In genomic region chr12:31959051-31959700, GRCh38 we compare ENCODE assay signal across 8 cellular contexts. TPM values are rescaled to one million over a fixed set of nuclear protein-coding genes. Genes with fewer than 3 reads are reported as not detected.
DNase-seq lines count a peak whose midpoint lies in the region; ATAC-seq, FAIRE-seq and TF ChIP-seq lines count a peak whose summit lies in the region.

Gene RESF1 (plus strand): TSS chr12:31959415. CDS start chr12:31980956, 21,541 bp downstream.

- dilution Hi-C loops in mammary epithelial cell (cut with HindIII; ENCODE audit: low sequenced_read_pairs): no loop called here

- H3K9me3 ChIP-seq in AG04450 (ENCODE audit: control insufficient read depth, insufficient read depth, low read length) (no peaks in the 10 kb centered on the region; the same call in 1 of the 2 replicates), mammary epithelial cell (replicated peaks; ENCODE audit: insufficient read depth, low read length) (no peaks in the 10 kb centered on the region), small intestine (ENCODE audit: control insufficient read depth, low read depth) (no peaks in the 10 kb centered on the region)

- peak within 1 kb of the TSS; percentile 83 for H3K9ac ChIP-seq in mammary epithelial cell (ENCODE audit: insufficient read depth, low read length)

- peak within 1 kb of the TSS; percentile 79 for H3K4me3 ChIP-seq in AG04450 (ENCODE audit: low read depth, low read length)
- H3K4me3 ChIP-seq in WI38 (ENCODE audit: low read depth, low read length): peak within 1 kb of the TSS; percentile 78
- H3K4me3 ChIP-seq in mammary epithelial cell (replicated peaks in 1 of 3; ENCODE audit: insufficient read depth in 1 of 3, low read depth in 2 of 3, low read length in 3 of 3): peak within 1 kb of the TSS; percentile 74 to 95 (median 84)
- H3K4me3 ChIP-seq in small intestine (ENCODE audit: low read depth in 1 of 2, low read length in 2 of 2): peak within 1 kb of the TSS; percentile 62 to 95

- no peaks in the 10 kb centered on the region for H3K27me3 ChIP-seq in AG04450 (ENCODE audit: control insufficient read depth, insufficient read depth, low read length)
- no peaks in the 10 kb centered on the region for H3K27me3 ChIP-seq in mammary epithelial cell (ENCODE audit: insufficient read depth, low read length)
- no peaks in the 10 kb centered on the region for H3K27me3 ChIP-seq in small intestine (ENCODE audit: control insufficient read depth in 2 of 2, insufficient read depth in 2 of 2, low read length in 2 of 2)

- TF ChIP-seq CTCF in AG04450 (IDR thresholded peaks at IDR 0.05; ENCODE audit: low read depth, low read length) (no peak), WI38 (IDR thresholded peaks at IDR 0.05; ENCODE audit: low read depth, low read length) (no peak), mammary epithelial cell (conservative IDR thresholded peaks at IDR 0.05 in 1 of 2, IDR thresholded peaks at IDR 0.05 in 1 of 2; ENCODE audit: extremely low read depth in 1 of 2, insufficient read depth in 1 of 2, low read depth in 1 of 2, low read length in 2 of 2) (no peak)

- BruUV-seq in mammary epithelial cell (replicated peaks; lab: Mats Ljungman, UMichigan): no TSS peak

- H3K4me1 ChIP-seq in mammary epithelial cell (ENCODE audit: insufficient read depth, low read length) (peaks cover 12% of the 10 kb centered on the region), small intestine (ENCODE audit: control insufficient read depth in 2 of 2, insufficient read depth in 1 of 2, low read depth in 1 of 2, low read length in 1 of 2) (peaks cover 1 to 5% of the 10 kb centered on the region in 2 donors)

- H3K4me2 ChIP-seq in mammary epithelial cell (ENCODE audit: insufficient read depth, low read depth, low read length): peak within 1 kb of the TSS; percentile 93

- in situ Hi-C loops in mammary epithelial cell (cut with MboI; ENCODE audit: low sequenced_read_pairs in 2 of 2): loop anchor here in 1 of 2 donors (25.0 kb wide), 1 partner anchor 297 kb away; the partner anchor contains the start of gene ETFBKMT

- CTCF ChIA-PET in AG04450 (lab: Charles Lee) (interaction anchor here (0.6 to 1.4 kb wide), 4 partner anchors 101 to 797 kb away, joined by 3 to 5 read pairs (median 3); no protein-coding TSS in a partner anchor), mammary epithelial cell (lab: Charles Lee; ENCODE audit: low non-redundant PET) (interaction anchor here (0.6 kb wide), 1 partner anchor 121 kb away, joined by 5 read pairs; no protein-coding TSS in a partner anchor)

- H3K27ac ChIP-seq in AG04450 (ENCODE audit: low read depth, low read length) (peak within 1 kb of the TSS; percentile 69), mammary epithelial cell (ENCODE audit: insufficient read depth, low read depth, low read length) (peak within 1 kb of the TSS; percentile 67), small intestine (ENCODE audit: low read depth in 1 of 2, low read length in 1 of 2) (peak within 1 kb of the TSS; percentile 94)

- H3K36me3 ChIP-seq in mammary epithelial cell (ENCODE audit: insufficient read depth, low read length) (no peaks in the 10 kb centered on the region), small intestine (ENCODE audit: control insufficient read depth in 2 of 2, insufficient read depth in 2 of 2, low read length in 2 of 2) (peaks cover 3 to 9% of the 10 kb centered on the region in 2 donors)

- H2AFZ ChIP-seq in mammary epithelial cell (ENCODE audit: low read depth, low read length): peak within 1 kb of the TSS; percentile 98

- peak; percentile 92 for ATAC-seq in GM18907 (IDR thresholded peaks at IDR 0.05; ENCODE audit: unreplicated experiment)
- ATAC-seq in HG03139 (IDR thresholded peaks at IDR 0.05; ENCODE audit: unreplicated experiment): peak; percentile 87

- FAIRE-seq in small intestine (lab: Jason Lieb, UNC): no peak

- H4K20me1 ChIP-seq in mammary epithelial cell (ENCODE audit: insufficient read depth, low read length): no peaks in the 10 kb centered on the region

- intact Hi-C loops in mammary epithelial cell (cut with micrococcal nuclease): loop anchor here (1.0 to 5.0 kb wide), 5 partner anchors 148 to 353 kb away; partner anchors contain the start of genes AMN1, BICD1 and ETFBKMT

- WGBS in mammary epithelial cell (ENCODE audit: low coverage, missing lambda C conversion rate): 4% methylated on average over 16 of the region's 68 CpGs
- WGBS in small intestine, 3 donors: 0 to 1% (median 0%) methylated on average over 58 to 68 of the region's 68 CpGs

- DNase-seq in AG04450 (ENCODE audit: low read depth, low spot score) (peak; percentile 43), NCI-H2196 treated with DMSO at 0.1 percent for 48 hours (lab: John Stamatoyannopoulos, UW; ENCODE audit: unreplicated experiment) (peak; percentile 70), mammary epithelial cell (peak; percentile 83), iPS-NIHi11 (ENCODE audit: low spot score) (peak; percentile 97), small intestine (peak; percentile 94)

- POLR2A ChIA-PET in AG04450 (lab: Yijun Ruan, JAX): interaction anchor here (0.7 to 0.8 kb wide), 3 partner anchors 124 to 622 kb away, joined by 5 to 7 read pairs (median 5); no protein-coding TSS in a partner anchor

- H3K79me2 ChIP-seq in mammary epithelial cell (ENCODE audit: insufficient read depth, low read length): peaks cover 44% of the 10 kb centered on the region

RNA-seq across cellular contexts. Expression of gene RESF1, which starts in this region (rescaled TPM):
- polyA plus RNA-seq in AG04450 (2011; rRNA removed) (10.6 and 16.9 TPM in 2 replicates), mammary epithelial cell (10.9 TPM), small intestine (100 to 1,000 TPM in 2 of 3 donors, 10 to 100 TPM in 1; 34.6 to 134 (median 103) TPM)
- polyA minus RNA-seq in AG04450 (2011; rRNA and poly(A)+ RNA removed): 8.6 and 19.6 TPM in 2 replicates
- 10 to 100 TPM; 21.0 to 21.3 TPM for total RNA-seq in mammary epithelial cell
- polyA minus RNA-seq in mammary epithelial cell: 13.7 TPM

Comparison
In these comparisons a context has a peak if more than half of its experiments do, and no peak if none do; other contexts are left out.
1. Peak in every context shown above with its lines: DNase-seq, ATAC-seq, H3K4me3 ChIP-seq and H3K27ac ChIP-seq.
2. DNase-seq: peak in every context shown above with its lines; median percentile 97 in iPS-NIHi11; 94 in small intestine; 83 in mammary epithelial cell; 70 in NCI-H2196 treated with DMSO at 0.1 percent for 48 hours; 43 in AG04450.